ENCODE assay signal across 28 cellular contexts in the genomic region with DNA sequence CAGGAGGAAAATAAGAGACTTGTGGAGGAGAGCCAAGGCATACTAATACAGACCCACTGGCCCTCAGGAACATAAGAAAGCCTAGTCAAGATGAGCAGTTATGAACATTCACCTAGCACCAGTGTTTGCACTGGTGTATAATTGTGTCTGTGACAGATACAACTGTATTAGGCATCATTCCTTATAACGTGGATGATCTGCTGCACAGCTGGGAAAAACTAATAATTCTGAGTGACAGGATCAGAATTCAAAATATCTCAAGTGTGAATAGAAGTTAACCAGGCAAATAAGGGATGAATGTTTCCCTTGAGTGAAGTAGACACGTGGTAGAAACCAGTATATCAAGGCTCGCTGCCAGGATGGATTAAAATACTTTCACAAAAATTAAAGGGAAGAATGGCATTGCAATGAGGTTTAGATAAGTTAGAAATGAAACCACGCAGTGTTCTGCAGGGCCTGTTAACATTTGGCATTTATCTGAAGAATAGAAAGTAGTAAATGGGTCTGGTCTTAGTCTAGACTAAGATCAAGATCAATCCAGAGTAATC.
DNase-seq lines count a peak whose midpoint lies in the region; ATAC-seq and TF ChIP-seq lines count a peak whose summit lies in the region.
"Had no signal": no experiment of that assay in that cellular context is flagged by ENCODE, and none has a peak within 500 bp of the region (broad histone marks: within the 10 kb centered on the region; RNA-seq: fewer than 3 reads in every experiment).

No MANE protein-coding gene starts in this region.

- H3K36me3 ChIP-seq in adipocyte (ENCODE audit: control insufficient read depth, insufficient read depth, low read length, severe bottlenecking) (no peaks in the 10 kb centered on the region), neural progenitor cell (no peaks in the 10 kb centered on the region)
- H3K36me3 ChIP-seq: ascending aorta, right atrium auricular region, thoracic aorta, WERI-Rb-1 had no signal

- no peak for TF ChIP-seq CTCF in H9 (conservative IDR thresholded peaks at IDR 0.05)
- TF ChIP-seq CTCF in epithelial cell of esophagus (IDR thresholded peaks at IDR 0.05; ENCODE audit: insufficient read depth, low read depth, low read length, missing control alignments) = no peak
- no peak for TF ChIP-seq CTCF in neural progenitor cell (IDR thresholded peaks at IDR 0.05)

- H3K9me3 Mint-ChIP-seq in H9 (no peaks in the 10 kb centered on the region), neural progenitor cell (no peaks in the 10 kb centered on the region)
- H3K9me3 Mint-ChIP-seq: nephron progenitor cell had no signal

- no peak overlapping the region for H2BK5ac ChIP-seq in H9 (ENCODE audit: insufficient read length, low read length)

- DNase-seq in H9 = no peak
- peak; percentile 57 for DNase-seq in adipocyte (ENCODE audit: low read depth)
- DNase-seq in epithelial cell of esophagus (ENCODE audit: low read depth) = peak; percentile 27
- DNase-seq in neural progenitor cell (ENCODE audit: low spot score) = no peak
- DNase-seq in activated naive CD4-positive, alpha-beta T cell treated with anti-CD3 and anti-CD28 coated beads, Interleukin-2, amount 50 U/mL, for 16 hours = no peak
- no peak for DNase-seq in stimulated activated CD4-positive, alpha-beta T cell treated with anti-CD3 and anti-CD28 coated beads, Interleukin-2, amount 100 ng/mL, for 24 hours
- DNase-seq in iPS-NIHi11 (ENCODE audit: low spot score) = no peak
- DNase-seq: activated CD4-positive, alpha-beta T cell treated with anti-CD3 and anti-CD28 coated beads for 4 hours; activated T-cell treated with anti-CD3 and anti-CD28 coated beads for 4 hours; CD8-positive, alpha-beta T cell; dorsolateral prefrontal cortex; GM23248; NCI-H1092; NCI-H1694; nephron progenitor cell; stimulated activated CD4-positive, alpha-beta T cell treated with anti-CD3 and anti-CD28 coated beads, Interleukin-1b, Interleukin-23, amount 100 ng/mL, for 48 hours; stimulated activated naive CD8-positive, alpha-beta T cell treated with anti-CD3 and anti-CD28 coated beads, Interleukin-15, amount 100 ng/mL, for 72 hours; T-cell; WERI-Rb-1 had no signal

- no peak overlapping the region for H4K91ac ChIP-seq in H9 (ENCODE audit: insufficient read length, low read depth, low read length)

- no peak overlapping the region for H3K4ac ChIP-seq in H9 (ENCODE audit: low read depth, low read length)

- H3K4me1 Mint-ChIP-seq in H9 (no peaks in the 10 kb centered on the region), neural progenitor cell (peaks cover 3% of the 10 kb centered on the region)
- H3K4me1 Mint-ChIP-seq: IgD-negative memory B cell; nephron progenitor cell; stimulated activated naive CD8-positive, alpha-beta T cell treated with anti-CD3 and anti-CD28 coated beads, Interleukin-15, amount 100 ng/mL, for 72 hours; T-cell had no signal

- WGBS in H9 (ENCODE audit: extremely low coverage, insufficient read length, low lambda C conversion rate) = no CpG with 5 or more reads among the region's 4 CpGs

- H3K4me3 Mint-ChIP-seq in H9 = no peak overlapping the region
- no peak overlapping the region for H3K4me3 Mint-ChIP-seq in neural progenitor cell
- H3K4me3 Mint-ChIP-seq: CD8-positive, alpha-beta T cell; IgD-negative memory B cell; nephron progenitor cell; stimulated activated naive CD8-positive, alpha-beta T cell treated with anti-CD3 and anti-CD28 coated beads, Interleukin-15, amount 100 ng/mL, for 72 hours; T-cell had no signal

- no peak overlapping the region for H4K5ac ChIP-seq in H9 (ENCODE audit: insufficient read length, low read depth, low read length)

- H3K9me3 ChIP-seq in H9 (ENCODE audit: control insufficient read depth, low read depth, low read length) (no peaks in the 10 kb centered on the region), adipocyte (ENCODE audit: control insufficient read depth, low read length) (peaks cover 4% of the 10 kb centered on the region), neural progenitor cell (ENCODE audit: low read depth) (no peaks in the 10 kb centered on the region)
- H3K9me3 ChIP-seq: A549, ascending aorta, right atrium auricular region, thoracic aorta had no signal

- H2BK120ac ChIP-seq in H9 (ENCODE audit: low read depth, low read length, poor library complexity, severe bottlenecking) = no peak overlapping the region

- no peak overlapping the region for H2AK5ac ChIP-seq in H9 (ENCODE audit: insufficient read length, low read length)

- H3K9ac ChIP-seq in H9 (ENCODE audit: extremely low read depth, insufficient read length, low read length) (no peak overlapping the region), adipocyte (ENCODE audit: low read length) (no peak overlapping the region), neural progenitor cell (no peak overlapping the region)
- H3K9ac ChIP-seq: GM23248, parathyroid adenoma had no signal

- H3K36me3 Mint-ChIP-seq in H9 (ENCODE audit: insufficient read depth in 1 of 3, low read depth in 3 of 3) (no peaks in the 10 kb centered on the region), neural progenitor cell (no peaks in the 10 kb centered on the region)
- H3K36me3 Mint-ChIP-seq: activated naive CD4-positive, alpha-beta T cell treated with anti-CD3 and anti-CD28 coated beads, Interleukin-2, amount 50 U/mL, for 72 hours; CD8-positive, alpha-beta T cell; IgD-negative memory B cell; T-cell had no signal

- no peaks in the 10 kb centered on the region for H3K79me1 ChIP-seq in H9 (ENCODE audit: insufficient read depth, low read depth, low read length, poor library complexity, severe bottlenecking)

- no peaks in the 10 kb centered on the region for H4K20me1 ChIP-seq in H9 (ENCODE audit: control insufficient read depth, insufficient read depth, insufficient read length)
- H4K20me1 ChIP-seq in neural progenitor cell (ENCODE audit: low read depth) = no peaks in the 10 kb centered on the region

- H3K18ac ChIP-seq in H9 (ENCODE audit: insufficient read length, low read depth, low read length) = no peak overlapping the region

- no peak overlapping the region for H3K27ac ChIP-seq in H9 (ENCODE audit: insufficient read length, low read depth, low read length)
- no peak overlapping the region for H3K27ac ChIP-seq in neural progenitor cell
- H3K27ac ChIP-seq: A549, ascending aorta, dorsolateral prefrontal cortex, GM23248, parathyroid adenoma, right atrium auricular region, thoracic aorta, WERI-Rb-1 had no signal

- H2BK15ac ChIP-seq in H9 (ENCODE audit: low read depth, low read length) = no peak overlapping the region

- H3K27ac Mint-ChIP-seq in H9 (no peak overlapping the region), neural progenitor cell (no peak overlapping the region)
- H3K27ac Mint-ChIP-seq: activated naive CD4-positive, alpha-beta T cell treated with anti-CD3 and anti-CD28 coated beads, Interleukin-2, amount 50 U/mL, for 72 hours; CD8-positive, alpha-beta T cell; IgD-negative memory B cell; nephron progenitor cell; stimulated activated naive CD8-positive, alpha-beta T cell treated with anti-CD3 and anti-CD28 coated beads, Interleukin-15, amount 100 ng/mL, for 72 hours; T-cell had no signal

- no peaks in the 10 kb centered on the region for H3K23me2 ChIP-seq in H9 (ENCODE audit: insufficient read length, low read depth, low read length, poor library complexity, severe bottlenecking)

- H3T11ph ChIP-seq in H9 (ENCODE audit: low read length) = no peak overlapping the region

- H2BK20ac ChIP-seq in H9 (ENCODE audit: low read depth, low read length, poor library complexity, severe bottlenecking) = no peak overlapping the region

- no peak overlapping the region for H3K14ac ChIP-seq in H9 (ENCODE audit: insufficient read depth, low read length)

- H2AFZ ChIP-seq in H9 (ENCODE audit: low read length) (peak overlapping the region; percentile 22), neural progenitor cell (replicated peaks) (peak overlapping the region; percentile 54)
- H2AFZ ChIP-seq: GM23248, parathyroid adenoma had no signal

- no peak overlapping the region for H3K4me2 ChIP-seq in H9 (ENCODE audit: insufficient read depth, insufficient read length, low read length)
- no peak overlapping the region for H3K4me2 ChIP-seq in neural progenitor cell
- H3K4me2 ChIP-seq: A549 had no signal

- ATAC-seq in HG02870 (IDR thresholded peaks at IDR 0.05; ENCODE audit: unreplicated experiment) = no peak
- ATAC-seq: A549; activated naive CD4-positive, alpha-beta T cell treated with anti-CD3 and anti-CD28 coated beads, Interleukin-2, amount 50 U/mL, for 72 hours; CD8-positive, alpha-beta T cell; left lobe of liver; stimulated activated naive CD8-positive, alpha-beta T cell treated with anti-CD3 and anti-CD28 coated beads, Interleukin-15, amount 100 ng/mL, for 72 hours; T-cell had no signal

- H3K4me1 ChIP-seq in H9 (ENCODE audit: insufficient read depth, low read length) (no peaks in the 10 kb centered on the region), adipocyte (ENCODE audit: control insufficient read depth, insufficient read depth, low read length) (no peaks in the 10 kb centered on the region), neural progenitor cell (no peaks in the 10 kb centered on the region)
- H3K4me1 ChIP-seq: A549, ascending aorta, parathyroid adenoma, right atrium auricular region had no signal

- H3K56ac ChIP-seq in H9 (ENCODE audit: insufficient read length, low read depth, low read length) = no peak overlapping the region

- no peak overlapping the region for H3K23ac ChIP-seq in H9 (ENCODE audit: insufficient read length, low read depth, low read length)

- no peaks in the 10 kb centered on the region for H3F3A ChIP-seq in neural progenitor cell (ENCODE audit: low read depth)

- no peaks in the 10 kb centered on the region for H3K79me2 ChIP-seq in H9 (ENCODE audit: insufficient read depth, low read length)
- H3K79me2 ChIP-seq in neural progenitor cell (ENCODE audit: low read depth) = no peaks in the 10 kb centered on the region
- H3K79me2 ChIP-seq: parathyroid adenoma had no signal

- H3K4me3 ChIP-seq in adipocyte (ENCODE audit: low read length) (no peak overlapping the region), epithelial cell of esophagus (ENCODE audit: low read length) (no peak overlapping the region), neural progenitor cell (no peak overlapping the region)
- H3K4me3 ChIP-seq: A549, ascending aorta, dorsolateral prefrontal cortex, GM23248, right atrium auricular region, thoracic aorta had no signal

- H3K27me3 Mint-ChIP-seq in H9 (ENCODE audit: low read depth) (no peaks in the 10 kb centered on the region), neural progenitor cell (ENCODE audit: insufficient read depth, low read depth) (no peaks in the 10 kb centered on the region)
- H3K27me3 Mint-ChIP-seq: IgD-negative memory B cell; stimulated activated naive CD8-positive, alpha-beta T cell treated with anti-CD3 and anti-CD28 coated beads, Interleukin-15, amount 100 ng/mL, for 72 hours; T-cell had no signal

- H3K27me3 ChIP-seq in H9 (ENCODE audit: insufficient read depth, low read length) (no peaks in the 10 kb centered on the region), adipocyte (replicated peaks; ENCODE audit: control insufficient read depth, insufficient read depth, low read length) (no peaks in the 10 kb centered on the region), neural progenitor cell (no peaks in the 10 kb centered on the region)
- H3K27me3 ChIP-seq: ascending aorta, dorsolateral prefrontal cortex, right atrium auricular region had no signal

- no peak overlapping the region for H2BK12ac ChIP-seq in H9 (ENCODE audit: insufficient read length, low read depth, low read length)

- no peak overlapping the region for H4K8ac ChIP-seq in H9 (replicated peaks; ENCODE audit: insufficient read length, low read depth, low read length)

Comparison
In these comparisons a context has a peak if more than half of its experiments do, and no peak if none do; other contexts are left out.
1. DNase-seq: peak in adipocyte (single experiment) and epithelial cell of esophagus (single experiment); none in H9 (single experiment), neural progenitor cell (single experiment), activated naive CD4-positive, alpha-beta T cell treated with anti-CD3 and anti-CD28 coated beads, Interleukin-2, amount 50 U/mL, for 16 hours (single experiment), stimulated activated CD4-positive, alpha-beta T cell treated with anti-CD3 and anti-CD28 coated beads, Interleukin-2, amount 100 ng/mL, for 24 hours (0 of 2) and iPS-NIHi11 (single experiment).